ENCODE assay signal across 18 cellular contexts in the genomic region with DNA sequence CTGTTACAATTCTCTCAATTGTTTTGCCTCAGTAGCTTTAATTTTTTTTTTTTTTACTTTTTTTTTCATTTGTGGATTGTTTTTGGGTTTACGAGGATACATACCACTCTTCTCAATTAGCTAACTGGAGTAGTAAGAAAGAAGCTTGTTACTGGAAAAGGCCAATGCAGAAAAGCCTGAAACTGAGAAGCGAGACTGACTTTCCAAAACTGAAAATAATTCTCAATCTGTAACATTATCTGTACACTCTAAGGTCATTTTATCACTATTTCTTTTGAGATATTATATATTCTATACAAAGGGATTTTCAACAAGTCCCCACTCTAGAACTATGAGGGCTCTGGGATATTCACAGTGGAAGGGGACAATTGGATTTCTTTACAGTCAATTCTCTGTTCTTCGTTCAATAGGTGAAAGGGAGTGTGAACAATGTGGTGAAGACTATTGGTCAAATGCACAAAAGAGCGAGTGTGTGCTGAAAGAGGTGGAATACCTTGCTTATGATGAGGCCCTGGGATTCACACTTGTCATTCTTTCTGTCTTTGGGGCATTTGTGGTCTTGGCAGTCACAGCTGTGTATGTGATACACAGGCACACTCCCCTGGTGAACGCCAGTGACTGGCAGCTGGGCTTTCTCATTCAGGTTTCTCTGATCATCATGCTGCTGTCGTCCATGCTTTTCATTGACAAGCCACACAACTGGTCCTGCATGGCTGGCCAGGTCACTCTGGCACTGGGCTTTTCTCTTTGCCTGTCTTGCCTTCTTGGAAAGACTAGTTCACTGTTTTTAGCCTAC.
DNase-seq lines count a peak whose midpoint lies in the region; ATAC-seq, FAIRE-seq and TF ChIP-seq lines count a peak whose summit lies in the region.
"Had no signal": no experiment of that assay in that cellular context is flagged by ENCODE, and none has a peak within 500 bp of the region (broad histone marks: within the 10 kb centered on the region; RNA-seq: fewer than 3 reads in every experiment).

No MANE protein-coding gene starts in this region.

- H4K8ac ChIP-seq in H1 (ENCODE audit: extremely low read depth, insufficient read depth, low read length), result no peak overlapping the region

- peaks cover 0 to 3% (median 2%) of the 10 kb centered on the region in 3 donors for H3K27me3 Mint-ChIP-seq in CD14-positive monocyte (ENCODE audit: low read depth in 3 of 3)

- H4K91ac ChIP-seq in H1 (replicated peaks; ENCODE audit: insufficient read length, low read length), result no peak overlapping the region

- H2BK5ac ChIP-seq in H1 (ENCODE audit: low read depth, low read length), result no peak overlapping the region

- CTCF ChIA-PET in H1 (lab: Charles Lee; ENCODE audit: partially characterized antibody), result interaction anchor here (1.2 kb wide), 1 partner anchor 8 kb away, joined by 7 read pairs; no protein-coding TSS in a partner anchor

- H3K79me1 ChIP-seq in H1 (ENCODE audit: low read depth, low read length), result no peaks in the 10 kb centered on the region

- intact Hi-C loops in CD14-positive monocyte (cut with micrococcal nuclease), result no loop called here

- TF ChIP-seq EP300 in H1 (IDR thresholded peaks at IDR 0.05; ENCODE audit: borderline replicate concordance in 1 of 2, low read depth in 2 of 2, low read length in 2 of 2), result no peak

- no peak overlapping the region for H3K27ac Mint-ChIP-seq in stimulated activated effector memory CD8-positive, alpha-beta T cell treated with anti-CD3 and anti-CD28 coated beads, Interleukin-12 subunit alpha, Interleukin-12 subunit beta, amount 100 ng/mL, for 72 hours
- no peak overlapping the region for H3K27ac Mint-ChIP-seq in CD14-positive monocyte

- no peaks in the 10 kb centered on the region for H3K9me3 ChIP-seq in H1 (ENCODE audit: insufficient read depth in 2 of 2, low read depth in 1 of 2, low read length in 1 of 2)
- H3K9me3 ChIP-seq: SJSA1 had no signal

- no peak for FAIRE-seq in H1 (lab: Jason Lieb, UNC)
- FAIRE-seq: D721Med, GM19239, HepG2 had no signal

- TF ChIP-seq POLR2A in H1 (IDR thresholded peaks at IDR 0.05; ENCODE audit: control extremely low read depth in 1 of 2, low read depth in 2 of 2, low read length in 2 of 2), result no peak

- no peak overlapping the region for H3K4me3 ChIP-seq in H1 (ENCODE audit: extremely low read depth in 1 of 4, insufficient read depth in 2 of 4, low read depth in 3 of 4, low read length in 4 of 4)
- H3K4me3 ChIP-seq: BLaER1, PC-9, SJSA1 had no signal

- H3K9ac ChIP-seq in H1 (replicated peaks in 1 of 4; ENCODE audit: extremely low read depth in 1 of 4, low read depth in 3 of 4, low read length in 3 of 4), result no peak overlapping the region
- H3K9ac ChIP-seq: BLaER1 had no signal

- H3K27ac ChIP-seq in H1 (ENCODE audit: low read depth, low read length), result no peak overlapping the region
- H3K27ac ChIP-seq: BLaER1, PC-9, SJSA1 had no signal

- 0 out of 2 replicates have a peak overlapping the region, but pooled peaks have one; percentile 30 for H2AFZ ChIP-seq in H1 (ENCODE audit: low read length)
- H2AFZ ChIP-seq: PC-9 had no signal

- ATAC-seq in GM18867 (IDR thresholded peaks at IDR 0.05; ENCODE audit: unreplicated experiment), result peak; percentile 77
- peak; percentile 47 for ATAC-seq in HG02798 (IDR thresholded peaks at IDR 0.05; ENCODE audit: poor library complexity, unreplicated experiment)
- ATAC-seq in stimulated activated effector memory CD8-positive, alpha-beta T cell treated with anti-CD3 and anti-CD28 coated beads, Interleukin-12 subunit alpha, Interleukin-12 subunit beta, amount 100 ng/mL, for 72 hours, result peak; percentile 31
- ATAC-seq: HepG2 had no signal

- H3K4me2 ChIP-seq in H1 (ENCODE audit: insufficient read depth in 1 of 2, low read depth in 2 of 2, low read length in 2 of 2), result no peak overlapping the region
- H3K4me2 ChIP-seq: BLaER1, PC-9 had no signal

- no peaks in the 10 kb centered on the region for H3K4me1 Mint-ChIP-seq in stimulated activated effector memory CD8-positive, alpha-beta T cell treated with anti-CD3 and anti-CD28 coated beads, Interleukin-12 subunit alpha, Interleukin-12 subunit beta, amount 100 ng/mL, for 72 hours
- H3K4me1 Mint-ChIP-seq in CD14-positive monocyte, result peaks cover 2% of the 10 kb centered on the region

- no peak overlapping the region for H3K4me3 Mint-ChIP-seq in stimulated activated effector memory CD8-positive, alpha-beta T cell treated with anti-CD3 and anti-CD28 coated beads, Interleukin-12 subunit alpha, Interleukin-12 subunit beta, amount 100 ng/mL, for 72 hours
- H3K4me3 Mint-ChIP-seq in CD14-positive monocyte, result no peak overlapping the region
- H3K4me3 Mint-ChIP-seq: CD8-positive, alpha-beta memory T cell had no signal

- no peak overlapping the region for H2AK5ac ChIP-seq in H1 (ENCODE audit: low read depth, low read length)

- no peak for TF ChIP-seq CTCF in H1 (IDR thresholded peaks at IDR 0.05; ENCODE audit: control extremely low read depth in 1 of 3, insufficient read depth in 1 of 3, low read depth in 1 of 3, low read length in 3 of 3)
- no peak for TF ChIP-seq CTCF in CD14-positive monocyte (IDR thresholded peaks at IDR 0.05)

- H3K23ac ChIP-seq in H1 (ENCODE audit: insufficient read length), result no peak overlapping the region

- peaks cover 3% of the 10 kb centered on the region; the same call in 1 of the 2 replicates for H3K23me2 ChIP-seq in H1 (ENCODE audit: low read depth, low read length)

- no peak for TF ChIP-seq RAD21 in H1 (IDR thresholded peaks at IDR 0.05 in 1 of 2, conservative IDR thresholded peaks at IDR 0.05 in 1 of 2; ENCODE audit: low read depth in 2 of 2, low read length in 2 of 2)

- POLR2A ChIA-PET in H1 (lab: Charles Lee; ENCODE audit: partially characterized antibody), result no interaction called here

- no peak overlapping the region for H3K18ac ChIP-seq in H1 (ENCODE audit: extremely low read depth, low read length)

- no peak overlapping the region for H2BK12ac ChIP-seq in H1 (ENCODE audit: low read depth, low read length)

- no peaks in the 10 kb centered on the region for H3K27me3 ChIP-seq in H1 (replicated peaks in 1 of 4; ENCODE audit: control insufficient read depth in 3 of 4, extremely low read depth in 1 of 4, insufficient read depth in 3 of 4, low read length in 3 of 4)
- H3K27me3 ChIP-seq: BLaER1, SJSA1 had no signal

- H4K20me1 ChIP-seq in H1 (replicated peaks in 1 of 2; ENCODE audit: control insufficient read depth in 1 of 2, insufficient read depth in 2 of 2, low read length in 2 of 2), result no peaks in the 10 kb centered on the region
- H4K20me1 ChIP-seq: BLaER1 had no signal

- H2BK120ac ChIP-seq in H1 (replicated peaks; ENCODE audit: low read depth, low read length), result no peak overlapping the region

- H2BK15ac ChIP-seq in H1 (ENCODE audit: low read length), result no peak overlapping the region

- DNase-seq in H1 (ENCODE audit: low read depth in 1 of 2, low spot score in 2 of 2) (no peak), CD14-positive monocyte (ENCODE audit: low spot score) (no peak), NCI-H128 (lab: John Stamatoyannopoulos, UW; ENCODE audit: unreplicated experiment) (no peak)
- no peak for DNase-seq in stimulated activated effector memory CD8-positive, alpha-beta T cell treated with anti-CD3 and anti-CD28 coated beads, Interleukin-12 subunit alpha, Interleukin-12 subunit beta, amount 100 ng/mL, for 72 hours (ENCODE audit: low spot score in 2 of 2)
- DNase-seq in activated CD4-positive, alpha-beta T cell treated with anti-CD3 and anti-CD28 coated beads for 4 hours, result no peak
- DNase-seq: CD8-positive, alpha-beta memory T cell; DND-41; KBM-7; MV-4-11; NCI-H524 treated with DMSO at 0.1 percent for 48 hours; PC-9 had no signal

- H3K36me3 Mint-ChIP-seq in stimulated activated effector memory CD8-positive, alpha-beta T cell treated with anti-CD3 and anti-CD28 coated beads, Interleukin-12 subunit alpha, Interleukin-12 subunit beta, amount 100 ng/mL, for 72 hours, result no peaks in the 10 kb centered on the region
- H3K36me3 Mint-ChIP-seq in CD14-positive monocyte, result no peaks in the 10 kb centered on the region
- H3K36me3 Mint-ChIP-seq: CD8-positive, alpha-beta memory T cell had no signal

- H2BK20ac ChIP-seq in H1 (ENCODE audit: low read length), result no peak overlapping the region

- no peaks in the 10 kb centered on the region for H3K9me3 Mint-ChIP-seq in stimulated activated effector memory CD8-positive, alpha-beta T cell treated with anti-CD3 and anti-CD28 coated beads, Interleukin-12 subunit alpha, Interleukin-12 subunit beta, amount 100 ng/mL, for 72 hours
- peaks cover 0 to 5% (median 2%) of the 10 kb centered on the region in 7 donors for H3K9me3 Mint-ChIP-seq in CD14-positive monocyte
- H3K9me3 Mint-ChIP-seq: CD8-positive, alpha-beta memory T cell had no signal

- no peaks in the 10 kb centered on the region for H3K36me3 ChIP-seq in H1 (ENCODE audit: control insufficient read depth in 2 of 4, insufficient read depth in 4 of 4, low read length in 3 of 4)
- H3K36me3 ChIP-seq: BLaER1, SJSA1 had no signal

- 90% methylated on average over 6 of the region's 6 CpGs; no CpG with 5 or more reads in 1 of the 2 experiments for WGBS in H1 (ENCODE audit: extremely low coverage in 1 of 2, insufficient coverage in 1 of 2, insufficient read length in 1 of 2, insufficient replicate concordance in 2 of 2, low coverage in 1 of 2, low lambda C conversion rate in 2 of 2, missing lambda C conversion rate in 1 of 2), 2 experiments

- H3K14ac ChIP-seq in H1 (ENCODE audit: insufficient read length), result no peak overlapping the region

- 0 out of 7 replicates have a peak, but pooled peaks cover 0 to 2% (median 0%) of the 10 kb centered on the region in 4 experiments for H3K4me1 ChIP-seq in H1 (replicated peaks in 1 of 4; ENCODE audit: control insufficient read depth in 3 of 4, insufficient read depth in 4 of 4, low read length in 3 of 4)
- H3K4me1 ChIP-seq: BLaER1, SJSA1 had no signal

- no peak overlapping the region for H4K5ac ChIP-seq in H1 (ENCODE audit: insufficient read length, low read depth, low read length)

- no peak overlapping the region for H3K56ac ChIP-seq in H1 (replicated peaks; ENCODE audit: insufficient read length, low read depth, low read length)

- no peaks in the 10 kb centered on the region for H3K79me2 ChIP-seq in H1 (ENCODE audit: control insufficient read depth in 1 of 2, insufficient read depth in 2 of 2, low read length in 2 of 2)

- no peak overlapping the region for H3K4ac ChIP-seq in H1 (replicated peaks; ENCODE audit: insufficient read length, low read depth, low read length)

TF ChIP-seq in H1, 55 proteins besides CTCF, POLR2A, EP300 and RAD21 (continues in another document):
- TF ChIP-seq TBP (IDR thresholded peaks at IDR 0.05; ENCODE audit: low read depth, low read length) (no peak), MAX (IDR thresholded peaks at IDR 0.05) (no peak), SIX5 (IDR thresholded peaks at IDR 0.05; ENCODE audit: low read depth, low read length) (no peak), NRF1 (IDR thresholded peaks at IDR 0.05; ENCODE audit: low read depth, low read length) (no peak), TAF1 (IDR thresholded peaks at IDR 0.05; ENCODE audit: low read depth, low read length) (no peak), EGR1 (IDR thresholded peaks at IDR 0.05; ENCODE audit: borderline replicate concordance, low read depth, low read length) (no peak), BACH1 (IDR thresholded peaks at IDR 0.05; ENCODE audit: low read length) (no peak)
